14 cellular contexts compared by ENCODE assay signal in the genomic region with DNA sequence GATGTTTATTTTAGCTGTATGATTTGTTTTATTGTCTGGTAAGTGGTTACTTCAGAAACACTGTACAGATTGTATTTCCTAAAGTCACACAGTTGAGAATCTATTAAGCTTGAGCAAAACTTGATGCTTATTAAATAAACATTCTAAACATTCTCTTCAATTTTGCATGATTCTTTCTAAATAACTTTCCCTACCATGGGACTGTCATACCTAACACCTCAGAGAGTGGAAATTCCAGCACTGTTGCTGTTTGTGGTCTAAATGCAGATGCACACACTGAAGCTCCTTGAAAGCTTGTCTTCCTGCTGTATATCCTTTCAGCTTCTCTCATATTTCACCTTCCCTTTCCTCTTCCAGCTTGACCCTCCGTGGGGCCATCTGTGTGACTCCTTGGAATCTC.
"Had no signal": no experiment of that assay in that cellular context is flagged by ENCODE, and none has a peak within 500 bp of the region (broad histone marks: within the 10 kb centered on the region; RNA-seq: fewer than 3 reads in every experiment).

No MANE protein-coding gene starts in this region.

- H3K4me2 ChIP-seq: neural progenitor cell had no signal

- H3K27me3 ChIP-seq: esophagus muscularis mucosa, gastrocnemius medialis, heart right ventricle, neural progenitor cell, thyroid gland had no signal

- H3K4me3 ChIP-seq: esophagus muscularis mucosa, gastrocnemius medialis, heart right ventricle, left ventricle myocardium inferior, neural progenitor cell, thyroid gland had no signal

- H3K9me3 ChIP-seq: esophagus muscularis mucosa, gastrocnemius medialis, heart right ventricle, left ventricle myocardium inferior, thyroid gland had no signal

- DNase-seq: activated CD4-positive, alpha-beta T cell treated with anti-CD3 and anti-CD28 coated beads, Interleukin-2, amount 10 ng/mL, durations not matched to agents 7 days and 5 days; activated CD4-positive, CD25-positive, alpha-beta regulatory T cell; activated effector memory CD4-positive, alpha-beta T cell treated with Interleukin-2 at 50 U/mL for 16 hours; amniotic stem cell; cerebellar nuclear complex; gastrocnemius medialis; heart right ventricle; kidney; left ventricle myocardium inferior; small intestine; thyroid gland had no signal

- H3K4me1 ChIP-seq: heart right ventricle, left ventricle myocardium inferior, neural progenitor cell, parathyroid adenoma, thyroid gland had no signal

- ATAC-seq: gastrocnemius medialis, heart right ventricle had no signal

- H3K9ac ChIP-seq: neural progenitor cell, parathyroid adenoma had no signal

- FAIRE-seq: kidney, small intestine had no signal

- H3K27ac ChIP-seq: gastrocnemius medialis, heart right ventricle, left ventricle myocardium inferior, neural progenitor cell, parathyroid adenoma, thyroid gland had no signal

- H3K36me3 ChIP-seq: esophagus muscularis mucosa, gastrocnemius medialis, heart right ventricle, left ventricle myocardium inferior, neural progenitor cell, thyroid gland had no signal

- H2AFZ ChIP-seq: neural progenitor cell, parathyroid adenoma had no signal

- H3K79me2 ChIP-seq: parathyroid adenoma had no signal
